Comparison of ENCODE assay signal across 21 cellular contexts in genomic region chr5:125480901-125481300, GRCh38.
DNase-seq lines count a peak whose midpoint lies in the region; TF ChIP-seq lines count a peak whose summit lies in the region.
"Had no signal": no experiment of that assay in that cellular context is flagged by ENCODE, and none has a peak within 500 bp of the region (broad histone marks: within the 10 kb centered on the region; RNA-seq: fewer than 3 reads in every experiment).

No MANE protein-coding gene starts in this region.

- H3K36me3 ChIP-seq in suprapubic skin = no peaks in the 10 kb centered on the region
- no peaks in the 10 kb centered on the region for H3K36me3 ChIP-seq in PC-9 (ENCODE audit: low read depth)
- H3K36me3 ChIP-seq: adrenal gland, gastrocnemius medialis, spleen, uterus had no signal

- WGBS in suprapubic skin = 64% methylated on average over 4 of the region's 4 CpGs

- H3K27me3 ChIP-seq in suprapubic skin (no peaks in the 10 kb centered on the region), PC-9 (ENCODE audit: insufficient read depth, low read depth) (no peaks in the 10 kb centered on the region)
- H3K27me3 ChIP-seq: adrenal gland, gastrocnemius medialis, spleen, uterus had no signal

- no peak overlapping the region for H3K4me2 ChIP-seq in PC-9

- no peak for TF ChIP-seq EP300 in suprapubic skin (IDR thresholded peaks at IDR 0.05)

- H2AFZ ChIP-seq in PC-9 = no peak overlapping the region

- BruUV-seq in PC-9 (replicated peaks; lab: Mats Ljungman, UMichigan) = no TSS peak

- H4K20me1 ChIP-seq in PC-9 (ENCODE audit: insufficient read depth) = no peaks in the 10 kb centered on the region

- TF ChIP-seq CTCF in suprapubic skin (IDR thresholded peaks at IDR 0.05) (no peak), PC-9 (conservative IDR thresholded peaks at IDR 0.05) (no peak)

- H3K79me2 ChIP-seq in PC-9 (ENCODE audit: low read depth) = no peaks in the 10 kb centered on the region

- CTCF ChIA-PET in PC-9 (lab: Charles Lee) = no interaction called here

- no peak overlapping the region for H3K4me3 ChIP-seq in suprapubic skin
- no peak overlapping the region for H3K4me3 ChIP-seq in PC-9
- H3K4me3 ChIP-seq: adrenal gland, gastrocnemius medialis, spleen, uterus had no signal

- intact Hi-C loops in PC-9 (cut with micrococcal nuclease; ENCODE audit: unreplicated experiment) = no loop called here

- H3K9me2 ChIP-seq in PC-9 (ENCODE audit: insufficient read depth) = no peaks in the 10 kb centered on the region

- peak overlapping the region; percentile 21 for H3K27ac ChIP-seq in suprapubic skin
- no peak overlapping the region for H3K27ac ChIP-seq in PC-9
- H3K27ac ChIP-seq: adrenal gland, spleen had no signal

- peaks cover 22% of the 10 kb centered on the region for H3F3A ChIP-seq in PC-9 (ENCODE audit: insufficient read depth, low read depth)

- no peak for TF ChIP-seq POLR2A in suprapubic skin (IDR thresholded peaks at IDR 0.05)

- POLR2A ChIA-PET in PC-9 (lab: Charles Lee; ENCODE audit: unreplicated experiment) = no interaction called here

- H3K4me1 ChIP-seq in suprapubic skin (peaks cover 36% of the 10 kb centered on the region), PC-9 (replicated peaks; ENCODE audit: insufficient read depth) (peaks cover 33% of the 10 kb centered on the region)

- H3K9me3 ChIP-seq in suprapubic skin (no peaks in the 10 kb centered on the region), PC-9 (ENCODE audit: insufficient read depth, low read depth) (peaks cover 8% of the 10 kb centered on the region)
- H3K9me3 ChIP-seq: adrenal gland, gastrocnemius medialis, spleen, uterus had no signal

- DNase-seq in NCI-H510A treated with DMSO at 0.1 percent for 48 hours (lab: John Stamatoyannopoulos, UW) (peak; percentile 17), NCI-H510A (lab: John Stamatoyannopoulos, UW) (no peak), NCI-H524 treated with DMSO at 0.1 percent for 48 hours (lab: John Stamatoyannopoulos, UW) (peak; percentile 94), fibroblast of gingiva (ENCODE audit: low read depth) (peak; percentile 57), suprapubic skin (ENCODE audit: low spot score in 2 of 2) (no peak), PC-9 (no peak), Kasumi-1 (lab: John Stamatoyannopoulos, UW) (no peak)
- no peak for DNase-seq in stimulated activated CD4-positive, alpha-beta T cell treated with anti-CD3 and anti-CD28 coated beads, Interleukin-1b, Interleukin-23, amount 100 ng/mL, for 48 hours
- DNase-seq: activated CD4-positive, alpha-beta memory T cell treated with anti-CD3 and anti-CD28 coated beads for 36 hours; adrenal gland; C1 segment of cervical spinal cord; gastrocnemius medialis; GF-D8; GOT3; kidney; MM.1S; NCI-H1930; NCI-H526 treated with DMSO at 0.1 percent for 48 hours; spleen; stimulated activated CD4-positive, alpha-beta T cell treated with anti-CD3 and anti-CD28 coated beads, Interleukin-4, amount 100 ng/mL, for 4 hours; uterus had no signal

Comparison
In these comparisons a context has a peak if more than half of its experiments do, and no peak if none do; other contexts are left out.
1. DNase-seq: peak in NCI-H510A treated with DMSO at 0.1 percent for 48 hours (single experiment), NCI-H524 treated with DMSO at 0.1 percent for 48 hours (single experiment) and fibroblast of gingiva (single experiment); none in NCI-H510A (single experiment), suprapubic skin (0 of 2), PC-9 (0 of 2), stimulated activated CD4-positive, alpha-beta T cell treated with anti-CD3 and anti-CD28 coated beads, Interleukin-1b, Interleukin-23, amount 100 ng/mL, for 48 hours (single experiment) and Kasumi-1 (0 of 2).